1 cellular context compared by ENCODE assay signal in the genomic region with DNA sequence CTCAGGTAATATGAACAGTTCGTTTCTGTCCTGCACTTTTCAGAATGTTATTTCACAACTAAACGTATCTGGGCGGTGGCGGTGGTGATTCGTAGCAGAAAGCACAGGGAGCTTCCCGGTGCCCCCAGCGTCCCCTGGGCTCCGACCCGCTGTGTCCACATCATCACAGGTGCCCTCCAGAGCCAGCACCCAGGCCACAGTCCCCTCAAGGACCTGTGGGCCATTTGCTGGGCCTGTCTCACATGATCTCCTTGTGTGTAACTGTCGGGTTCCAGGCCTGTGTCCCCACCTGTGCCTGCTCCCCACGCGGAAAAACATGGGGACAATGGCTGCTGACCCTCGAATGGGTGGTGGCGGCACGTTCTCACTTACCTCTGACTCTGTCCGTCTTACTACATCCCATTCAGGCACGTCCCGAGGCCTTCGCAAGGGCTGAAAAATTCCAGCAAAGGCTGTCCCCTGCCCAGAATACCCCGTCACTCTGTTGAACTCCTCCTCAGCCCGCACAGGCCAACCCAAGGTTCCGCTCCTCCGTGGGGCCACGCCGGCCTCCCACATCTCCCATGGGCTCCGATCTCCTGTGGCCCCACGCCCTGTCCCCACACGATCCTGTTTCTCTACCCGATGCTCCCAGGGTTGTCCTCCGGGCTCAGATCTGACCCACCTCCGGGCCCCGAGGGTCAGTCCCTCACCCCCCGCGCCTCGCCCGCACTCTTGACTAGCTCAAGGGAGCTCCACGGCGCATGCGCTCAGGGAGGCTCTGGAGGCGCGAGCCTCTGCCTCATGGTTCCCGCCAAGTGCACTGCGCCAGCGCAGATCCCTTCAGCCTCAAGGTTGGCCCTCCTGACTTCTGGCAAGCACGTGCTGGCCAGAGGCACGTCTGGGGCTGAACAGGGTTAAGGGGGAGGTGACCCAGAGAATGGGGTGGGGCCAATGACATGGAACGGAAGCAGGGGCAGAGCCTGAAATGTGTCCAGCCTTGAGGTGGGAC.
TF ChIP-seq lines count a peak whose summit lies in the region.

No MANE protein-coding gene starts in this region.

TF ChIP-seq in GM12878, 131 proteins besides CTCF, POLR2A, EP300 and RAD21:
- TF ChIP-seq POLR2AphosphoS2 (IDR thresholded peaks at IDR 0.05; ENCODE audit: low read depth, low read length) (0 out of 2 replicates have a peak, but pooled peaks have one; percentile 9), MTA2 (IDR thresholded peaks at IDR 0.05; ENCODE audit: low read depth) (no peak), ZBTB33 (IDR thresholded peaks at IDR 0.05) (0 out of 2 replicates have a peak, but pooled peaks have one; percentile 39), BHLHE40 (IDR thresholded peaks at IDR 0.05; ENCODE audit: borderline replicate concordance in 1 of 2, low read depth in 2 of 2, low read length in 1 of 2) (peak; percentile 25 to 62; a peak in 2 of 4 replicates), KAT2A (conservative IDR thresholded peaks at IDR 0.05; ENCODE audit: control insufficient read depth, low read depth, low read length) (no peak)
TF ChIP-seq in GM12878: peak in this region for 3.
